Comparison of ENCODE assay signal across 15 cellular contexts in the genomic region with DNA sequence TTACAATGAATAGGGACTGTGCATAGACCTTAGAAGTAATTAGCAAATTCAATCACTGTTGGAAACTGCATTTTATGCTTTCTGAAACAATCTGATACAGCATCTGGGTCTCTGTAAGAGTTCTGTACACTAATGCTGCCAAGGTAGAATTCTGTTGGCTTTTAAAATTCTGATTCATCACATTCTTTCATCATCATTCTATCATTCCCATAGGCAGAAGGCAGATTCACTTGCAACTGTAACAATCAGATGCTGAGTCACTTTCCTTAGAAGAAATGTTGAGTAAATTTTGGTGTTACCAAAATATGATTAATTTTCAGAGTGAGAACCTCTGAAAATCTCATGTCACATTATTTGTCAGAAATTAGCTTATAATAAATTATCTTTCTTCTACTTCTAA.
DNase-seq lines count a peak whose midpoint lies in the region; ATAC-seq and TF ChIP-seq lines count a peak whose summit lies in the region.
"Had no signal": no experiment of that assay in that cellular context is flagged by ENCODE, and none has a peak within 500 bp of the region (broad histone marks: within the 10 kb centered on the region; RNA-seq: fewer than 3 reads in every experiment).

No MANE protein-coding gene starts in this region.

- DNase-seq in AG09319 (ENCODE audit: extremely low read depth, low read depth) = peak; percentile 25
- peak; percentile 84 for DNase-seq in HT1080 (ENCODE audit: low read depth)
- DNase-seq in astrocyte of the spinal cord (ENCODE audit: low read depth, low spot score) = peak; percentile 78
- DNase-seq in hepatic stellate cell (ENCODE audit: low spot score) = peak; percentile 15
- DNase-seq in anterior cingulate cortex (lab: John Stamatoyannopoulos, UW) = no peak
- no peak for DNase-seq in NCI-H446 (lab: John Stamatoyannopoulos, UW)
- DNase-seq in GF-D8 (lab: John Stamatoyannopoulos, UW) = no peak
- DNase-seq: activated naive CD8-positive, alpha-beta T cell treated with anti-CD3 and anti-CD28 coated beads, Interleukin-2, amount 10 ng/mL, durations not matched to agents 7 days and 5 days; CD8-positive, alpha-beta T cell; heart left ventricle; left ventricle myocardium superior; NCI-H2029 treated with DMSO at 0.1 percent for 48 hours had no signal

- no peak for ATAC-seq in HG03095 (IDR thresholded peaks at IDR 0.05; ENCODE audit: unreplicated experiment)
- ATAC-seq: CD8-positive, alpha-beta T cell; heart left ventricle; left ventricle myocardium superior; natural killer cell treated with Interleukin-12 subunit alpha and Interleukin-12 subunit beta and Interleukin-15 and Interleukin-18, amount 100 ng/mL, for 72 hours; WTC11 had no signal

- in situ Hi-C loops in astrocyte of the spinal cord (cut with HindIII; ENCODE audit: low sequenced_read_pairs) = no loop called here

- H3K4me3 ChIP-seq in astrocyte of the spinal cord (ENCODE audit: low read depth, low read length) = no peak overlapping the region
- H3K4me3 ChIP-seq: heart left ventricle had no signal

- no peak for TF ChIP-seq CTCF in AG09319 (IDR thresholded peaks at IDR 0.05; ENCODE audit: low read depth, low read length)
- TF ChIP-seq CTCF in astrocyte of the spinal cord (IDR thresholded peaks at IDR 0.05; ENCODE audit: low read depth, low read length) = no peak

Comparison
In these comparisons a context has a peak if more than half of its experiments do, and no peak if none do; other contexts are left out.
1. DNase-seq: peak in AG09319 (single experiment), HT1080 (single experiment), astrocyte of the spinal cord (single experiment) and hepatic stellate cell (single experiment); none in anterior cingulate cortex (0 of 58), NCI-H446 (0 of 2) and GF-D8 (single experiment).